Comparison of ENCODE assay signal across 23 cellular contexts in genomic region chr5:146124580-146124979, GRCh38. TPM values are rescaled to one million over a fixed set of nuclear protein-coding genes. Genes with fewer than 3 reads are reported as not detected.
"Had no signal": no experiment of that assay in that cellular context is flagged by ENCODE, and none has a peak within 500 bp of the region (broad histone marks: within the 10 kb centered on the region; RNA-seq: fewer than 3 reads in every experiment).

No MANE protein-coding gene starts in this region.

- H3K27me3 ChIP-seq: MG63 had no signal

- FAIRE-seq: RCC 7860 had no signal

- DNase-seq: Karpas-422, KG1, MG63, NCI-H1092 treated with DMSO at 0.1 percent for 48 hours, NCI-H1436, NCI-H187, NCI-H2029, NCI-H2081 treated with DMSO at 0.1 percent for 48 hours, NCI-H2171, NCI-H345, NCI-H446 treated with DMSO at 0.1 percent for 48 hours, NCI-H510A treated with DMSO at 0.1 percent for 48 hours, NCI-H69, NCI-H774, Right ventricle myocardium superior, RPMI8226, SIG-M5, T-helper 1 cell, T-helper 2 cell had no signal

- H3K4me3 ChIP-seq: MG63 had no signal

- H3K9me3 ChIP-seq: MG63 had no signal

- ATAC-seq: SK-N-SH treated with all-trans-retinoic acid at 6 μM for 48 hours had no signal

RNA-seq across cellular contexts. Expression of gene PLAC8L1, which starts 19.2 kb away (rescaled TPM):
- total RNA-seq: HT1080, Right ventricle myocardium superior, SK-MEL-5 had no signal
